In genomic region chr11:2097998-2098690, GRCh38 we compare ENCODE assay signal across 17 cellular contexts. TPM values are rescaled to one million over a fixed set of nuclear protein-coding genes. Genes with fewer than 3 reads are reported as not detected.
DNase-seq lines count a peak whose midpoint lies in the region; ATAC-seq and TF ChIP-seq lines count a peak whose summit lies in the region.
"Had no signal": no experiment of that assay in that cellular context is flagged by ENCODE, and none has a peak within 500 bp of the region (broad histone marks: within the 10 kb centered on the region; RNA-seq: fewer than 3 reads in every experiment).

No MANE protein-coding gene starts in this region.

- H3K9me3 ChIP-seq in right atrium auricular region (no peaks in the 10 kb centered on the region), gastrocnemius medialis (no peaks in the 10 kb centered on the region)
- H3K9me3 ChIP-seq: Caco-2 had no signal

- intact Hi-C loops in gastrocnemius medialis (cut with DNase I; ENCODE audit: low total_unique reads) = no loop called here

- H3K4me1 ChIP-seq in right atrium auricular region (peaks cover 0 to 75% of the 10 kb centered on the region in 2 donors), gastrocnemius medialis (peaks cover 27 to 28% of the 10 kb centered on the region in 2 donors)
- H3K4me1 ChIP-seq: Caco-2 had no signal

- in situ Hi-C loops in gastrocnemius medialis (cut with MboI; ENCODE audit: low sequenced_read_pairs in 4 of 4) = no loop called here

- POLR2A ChIA-PET in RWPE1 (lab: Yijun Ruan, JAX; ENCODE audit: low non-redundant PET) = no interaction called here

- H3K27ac Mint-ChIP-seq in activated T-cell treated with anti-CD3 and anti-CD28 coated beads, Interleukin-2, amount 50 U/mL, for 72 hours = no peak overlapping the region
- H3K27ac Mint-ChIP-seq: activated naive CD4-positive, alpha-beta T cell treated with anti-CD3 and anti-CD28 coated beads, Interleukin-2, amount 50 U/mL, for 24 hours; stimulated activated naive CD8-positive, alpha-beta T cell treated with anti-CD3 and anti-CD28 coated beads, Interleukin-15, amount 100 ng/mL, for 72 hours; T-cell had no signal

- TF ChIP-seq CTCF in RWPE1 (conservative IDR thresholded peaks at IDR 0.05; ENCODE audit: low read depth) (no peak), right atrium auricular region (IDR thresholded peaks at IDR 0.05) (no peak), gastrocnemius medialis (IDR thresholded peaks at IDR 0.05 in 4 of 5, conservative IDR thresholded peaks at IDR 0.05 in 1 of 5) (no peak)

- no peak for ATAC-seq in activated T-cell treated with anti-CD3 and anti-CD28 coated beads, Interleukin-2, amount 50 U/mL, for 72 hours (replicated peaks in 1 of 2)
- ATAC-seq in gastrocnemius medialis (no peak), GM19467 (IDR thresholded peaks at IDR 0.05; ENCODE audit: unreplicated experiment) (no peak), GM18502 (IDR thresholded peaks at IDR 0.05; ENCODE audit: poor library complexity, unreplicated experiment) (no peak)
- ATAC-seq: T-cell had no signal

- TF ChIP-seq POLR2A in gastrocnemius medialis (IDR thresholded peaks at IDR 0.05) = no peak

- no peaks in the 10 kb centered on the region for H3K27me3 ChIP-seq in right atrium auricular region
- no peaks in the 10 kb centered on the region for H3K27me3 ChIP-seq in gastrocnemius medialis

- H3K4me3 ChIP-seq in right atrium auricular region = no peak overlapping the region
- H3K4me3 ChIP-seq in gastrocnemius medialis = no peak overlapping the region

- CTCF ChIA-PET in RWPE1 (lab: Yijun Ruan, JAX) = interaction anchor here (0.6 kb wide), 1 partner anchor 39 kb away, joined by 4 read pairs; no protein-coding TSS in a partner anchor

- H3K36me3 Mint-ChIP-seq in activated T-cell treated with anti-CD3 and anti-CD28 coated beads, Interleukin-2, amount 50 U/mL, for 72 hours (ENCODE audit: insufficient read depth in 2 of 2) = no peaks in the 10 kb centered on the region
- H3K36me3 Mint-ChIP-seq: activated naive CD4-positive, alpha-beta T cell treated with anti-CD3 and anti-CD28 coated beads, Interleukin-2, amount 50 U/mL, for 24 hours; T-cell had no signal

- peaks cover 19% of the 10 kb centered on the region for H3K27me3 Mint-ChIP-seq in activated T-cell treated with anti-CD3 and anti-CD28 coated beads, Interleukin-2, amount 50 U/mL, for 72 hours (ENCODE audit: low read depth)

- H3K9me3 Mint-ChIP-seq in activated T-cell treated with anti-CD3 and anti-CD28 coated beads, Interleukin-2, amount 50 U/mL, for 72 hours = no peaks in the 10 kb centered on the region
- H3K9me3 Mint-ChIP-seq: activated naive CD4-positive, alpha-beta T cell treated with anti-CD3 and anti-CD28 coated beads, Interleukin-2, amount 50 U/mL, for 24 hours; stimulated activated naive CD8-positive, alpha-beta T cell treated with anti-CD3 and anti-CD28 coated beads, Interleukin-15, amount 100 ng/mL, for 72 hours; T-cell had no signal

- peak; percentile 12 for DNase-seq in activated T-cell treated with anti-CD3 and anti-CD28 coated beads, Interleukin-2, amount 50 U/mL, for 1 hour
- DNase-seq in activated T-cell treated with anti-CD3 and anti-CD28 coated beads, Interleukin-2, amount 50 U/mL, for 72 hours = no peak
- DNase-seq in RWPE1 (ENCODE audit: low spot score) = no peak
- no peak for DNase-seq in right atrium auricular region (ENCODE audit: low spot score)
- DNase-seq in gastrocnemius medialis = no peak
- no peak for DNase-seq in NCI-H2171 (lab: John Stamatoyannopoulos, UW)
- DNase-seq: Caco-2; Karpas-422; NCI-H1092 treated with DMSO at 0.1 percent for 48 hours; NCI-H2029 treated with DMSO at 0.1 percent for 48 hours; RPMI8226; stimulated activated CD4-positive, alpha-beta T cell treated with anti-CD3 and anti-CD28 coated beads, Interleukin-2, amount 100 ng/mL, for 24 hours; stimulated activated naive CD8-positive, alpha-beta T cell treated with anti-CD3 and anti-CD28 coated beads, Interleukin-15, amount 100 ng/mL, for 72 hours; T-cell had no signal

- H3K36me3 ChIP-seq in right atrium auricular region (no peaks in the 10 kb centered on the region), gastrocnemius medialis (no peaks in the 10 kb centered on the region)

- peaks cover 5% of the 10 kb centered on the region for H3K4me1 Mint-ChIP-seq in activated T-cell treated with anti-CD3 and anti-CD28 coated beads, Interleukin-2, amount 50 U/mL, for 72 hours (ENCODE audit: low read depth)

- no peak overlapping the region for H3K4me3 Mint-ChIP-seq in activated T-cell treated with anti-CD3 and anti-CD28 coated beads, Interleukin-2, amount 50 U/mL, for 72 hours
- H3K4me3 Mint-ChIP-seq: activated naive CD4-positive, alpha-beta T cell treated with anti-CD3 and anti-CD28 coated beads, Interleukin-2, amount 50 U/mL, for 24 hours; stimulated activated naive CD8-positive, alpha-beta T cell treated with anti-CD3 and anti-CD28 coated beads, Interleukin-15, amount 100 ng/mL, for 72 hours; T-cell had no signal

- H3K27ac ChIP-seq in RWPE1 (peak overlapping the region; percentile 52; the same call in 1 of the 2 replicates), right atrium auricular region (peak overlapping the region; percentile 66 to 71), gastrocnemius medialis (peak overlapping the region; percentile 70 to 80 (median 75))

RNA-seq across cellular contexts. Expression of gene IGF2, which starts 41.0 kb away (rescaled TPM):
- total RNA-seq in activated T-cell treated with anti-CD3 and anti-CD28 coated beads, Interleukin-2, amount 50 U/mL, for 72 hours = 10 to 100 TPM in 1 of 2 donors, 1 to 10 TPM in 1; 2.0 to 40.4 TPM
- 10 to 100 TPM; 43.2 to 61.9 TPM for total RNA-seq in right atrium auricular region
- total RNA-seq in gastrocnemius medialis = 10 to 100 TPM; 21.6 to 42.4 (median 29.2) TPM
